ENCODE assay signal across 25 cellular contexts in genomic region chr7:28161319-28161718, GRCh38. TPM values are rescaled to one million over a fixed set of nuclear protein-coding genes. Genes with fewer than 3 reads are reported as not detected.
A peak's percentile ranks its signal among the peaks of the same experiment; 100 is the strongest.
DNase-seq lines count a peak whose midpoint lies in the region; ATAC-seq, FAIRE-seq and TF ChIP-seq lines count a peak whose summit lies in the region.
"Had no signal": no experiment of that assay in that cellular context is flagged by ENCODE, and none has a peak within 500 bp of the region (broad histone marks: within the 10 kb centered on the region; RNA-seq: fewer than 3 reads in every experiment).

No MANE protein-coding gene starts in this region.

- peaks cover 41% of the 10 kb centered on the region for H3K4me1 Mint-ChIP-seq in astrocyte (ENCODE audit: low read depth, unreplicated experiment)

- H3F3A ChIP-seq in smooth muscle cell (ENCODE audit: low read depth), result peaks cover 17% of the 10 kb centered on the region

- H3K4me3 Mint-ChIP-seq in astrocyte (ENCODE audit: unreplicated experiment), result no peak overlapping the region
- H3K4me3 Mint-ChIP-seq: CD4-positive, alpha-beta memory T cell; T-helper 17 cell had no signal

- peak overlapping the region; percentile 48 for H3K27ac Mint-ChIP-seq in astrocyte (ENCODE audit: unreplicated experiment)
- H3K27ac Mint-ChIP-seq: CD4-positive, alpha-beta memory T cell; T-helper 17 cell had no signal

- no peak overlapping the region for H3K9ac ChIP-seq in BLaER1
- no peak overlapping the region for H3K9ac ChIP-seq in astrocyte (ENCODE audit: low read length)
- H3K9ac ChIP-seq in smooth muscle cell (ENCODE audit: low read depth), result no peak overlapping the region

- H2AFZ ChIP-seq in astrocyte (ENCODE audit: low read depth, low read length), result no peak overlapping the region
- H2AFZ ChIP-seq in smooth muscle cell (ENCODE audit: low read depth), result no peak overlapping the region

- TF ChIP-seq CTCF in astrocyte (IDR thresholded peaks at IDR 0.05; ENCODE audit: insufficient read depth, low read depth, low read length), result no peak
- TF ChIP-seq CTCF in smooth muscle cell (IDR thresholded peaks at IDR 0.05; ENCODE audit: borderline replicate concordance, insufficient read depth, poor library complexity, severe bottlenecking), result no peak

- H3K9me3 ChIP-seq in BLaER1, result no peaks in the 10 kb centered on the region; the same call in 1 of the 2 replicates
- no peaks in the 10 kb centered on the region for H3K9me3 ChIP-seq in astrocyte (ENCODE audit: insufficient read depth, low read depth, low read length)
- H3K9me3 ChIP-seq in smooth muscle cell (replicated peaks; ENCODE audit: low read depth), result no peaks in the 10 kb centered on the region
- H3K9me3 ChIP-seq: Caco-2 had no signal

- H4K20me1 ChIP-seq in BLaER1 (no peaks in the 10 kb centered on the region), astrocyte (ENCODE audit: insufficient read depth, low read length) (no peaks in the 10 kb centered on the region), smooth muscle cell (ENCODE audit: low read depth) (no peaks in the 10 kb centered on the region)

- H3K4me3 ChIP-seq in BLaER1, result no peak overlapping the region
- no peak overlapping the region for H3K4me3 ChIP-seq in astrocyte (ENCODE audit: insufficient read depth, low read depth, low read length)
- no peak overlapping the region for H3K4me3 ChIP-seq in smooth muscle cell

- ATAC-seq in GM21390 (IDR thresholded peaks at IDR 0.05; ENCODE audit: unreplicated experiment), result no peak
- ATAC-seq: HCT116, T-helper 17 cell had no signal

- H3K27ac ChIP-seq in BLaER1 (no peak overlapping the region), astrocyte (ENCODE audit: low read depth, low read length) (peak overlapping the region; percentile 64), smooth muscle cell (ENCODE audit: low read depth) (peak overlapping the region; percentile 21)

- H3K79me2 ChIP-seq in astrocyte (ENCODE audit: insufficient read depth, low read length), result peaks cover 40% of the 10 kb centered on the region
- peaks cover 8% of the 10 kb centered on the region for H3K79me2 ChIP-seq in smooth muscle cell (ENCODE audit: low read depth)

- H3K27me3 ChIP-seq in BLaER1 (no peaks in the 10 kb centered on the region), astrocyte (ENCODE audit: insufficient read depth, low read length) (no peaks in the 10 kb centered on the region), smooth muscle cell (ENCODE audit: low read depth) (no peaks in the 10 kb centered on the region)

- H3K36me3 Mint-ChIP-seq in astrocyte (ENCODE audit: low read depth, unreplicated experiment), result peaks cover 9% of the 10 kb centered on the region

- no peak for FAIRE-seq in astrocyte (lab: Jason Lieb, UNC)
- FAIRE-seq: A204.1, G401.6, GM12892 had no signal

- no peaks in the 10 kb centered on the region for H3K27me3 Mint-ChIP-seq in astrocyte (ENCODE audit: low read depth, unreplicated experiment)
- H3K27me3 Mint-ChIP-seq: CD4-positive, alpha-beta memory T cell; T-helper 17 cell had no signal

- peak; percentile 24 for DNase-seq in NCI-H1694 (lab: John Stamatoyannopoulos, UW)
- no peak for DNase-seq in astrocyte (ENCODE audit: low read depth)
- DNase-seq in smooth muscle cell (lab: John Stamatoyannopoulos, UW; ENCODE audit: unreplicated experiment), result no peak
- DNase-seq in AG08396 (ENCODE audit: low spot score), result no peak
- DNase-seq in iPS-NIHi11 (ENCODE audit: low spot score), result no peak
- DNase-seq: Caco-2; CD4-positive, alpha-beta memory T cell; DMS153; GOT3; Karpas-422; MV-4-11; NCI-H187; NCI-H2107; NCI-H2227 treated with DMSO at 0.1 percent for 48 hours; NCI-H510A; NCI-H748 treated with DMSO at 0.1 percent for 48 hours; Right ventricle myocardium superior; SW 1271; T-helper 17 cell had no signal

- H3K9me3 Mint-ChIP-seq in astrocyte (ENCODE audit: unreplicated experiment), result peaks cover 3% of the 10 kb centered on the region
- H3K9me3 Mint-ChIP-seq: CD4-positive, alpha-beta memory T cell had no signal

- WGBS in smooth muscle cell (ENCODE audit: low lambda C conversion rate), result 96% methylated on average over 1 of the region's 1 CpG

- H3K4me2 ChIP-seq in BLaER1 (peak overlapping the region; percentile 6; the same call in 1 of the 2 replicates), astrocyte (ENCODE audit: low read length) (no peak overlapping the region), smooth muscle cell (no peak overlapping the region)

- no peaks in the 10 kb centered on the region for H3K36me3 ChIP-seq in BLaER1
- H3K36me3 ChIP-seq in astrocyte (ENCODE audit: insufficient read depth, low read length), result no peaks in the 10 kb centered on the region
- H3K36me3 ChIP-seq in smooth muscle cell (ENCODE audit: low read depth), result no peaks in the 10 kb centered on the region

- H3K4me1 ChIP-seq in BLaER1 (peaks cover 57% of the 10 kb centered on the region), astrocyte (ENCODE audit: insufficient read depth, low read length) (peaks cover 33% of the 10 kb centered on the region), smooth muscle cell (ENCODE audit: low read depth) (peaks cover 13% of the 10 kb centered on the region)
- H3K4me1 ChIP-seq: Caco-2 had no signal

RNA-seq across cellular contexts. Expression of gene JAZF1, which starts 19.3 kb away (rescaled TPM):
- 19.8 and 20.1 TPM in 2 replicates for total RNA-seq in astrocyte
- total RNA-seq in smooth muscle cell, result 14.2 and 18.0 TPM in 2 replicates
- polyA plus RNA-seq in smooth muscle cell, result 14.4 and 17.4 TPM in 2 replicates
